In the genomic region with DNA sequence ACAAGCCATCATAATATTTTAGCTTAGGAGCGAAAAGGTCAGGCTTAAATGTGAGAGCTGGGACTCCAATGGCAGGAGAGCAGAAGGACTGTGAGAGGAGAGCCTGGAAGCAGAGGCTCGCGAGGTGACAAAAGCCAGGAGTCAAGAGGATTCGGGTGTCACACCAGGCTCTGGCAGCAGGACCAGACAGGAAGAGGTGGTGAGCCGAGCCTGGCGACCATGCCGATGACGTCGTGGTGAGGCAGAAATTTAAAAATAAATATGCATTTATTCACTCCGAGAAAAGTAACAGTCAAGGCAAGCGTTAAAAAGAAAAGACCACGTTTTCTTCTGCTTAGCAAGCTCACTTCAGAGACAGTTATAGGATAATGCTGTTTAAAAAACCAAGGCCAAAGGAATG, we compare ENCODE assay signal across 24 cellular contexts.
"Had no signal": no experiment of that assay in that cellular context is flagged by ENCODE, and none has a peak within 500 bp of the region (broad histone marks: within the 10 kb centered on the region; RNA-seq: fewer than 3 reads in every experiment).

No MANE protein-coding gene starts in this region.

- ATAC-seq: heart right ventricle; left ventricle myocardium superior; mucosa of descending colon; psoas muscle; right cardiac atrium; stimulated activated effector memory CD8-positive, alpha-beta T cell treated with anti-CD3 and anti-CD28 coated beads, Interleukin-12 subunit alpha, Interleukin-12 subunit beta, amount 100 ng/mL, for 72 hours had no signal

- H3K36me3 ChIP-seq: esophagus muscularis mucosa, heart right ventricle, ovary, sigmoid colon, stomach, thyroid gland had no signal

- H3K4me3 ChIP-seq: dorsolateral prefrontal cortex, esophagus muscularis mucosa, heart right ventricle, lung, mucosa of descending colon, ovary, psoas muscle, sigmoid colon, stomach, thyroid gland had no signal

- H3K9me3 ChIP-seq: psoas muscle, thyroid gland had no signal

- H3K4me1 ChIP-seq: heart right ventricle, psoas muscle, sigmoid colon, stomach, thyroid gland had no signal

- H3K27me3 ChIP-seq: dorsolateral prefrontal cortex, esophagus muscularis mucosa, ovary, sigmoid colon, thyroid gland had no signal

- DNase-seq: dorsolateral prefrontal cortex; effector CD4-positive, alpha-beta T cell; foreskin melanocyte; glutamatergic neuron; heart right ventricle; hypothalamus; left ventricle myocardium superior; mucosa of descending colon; naive B cell; nucleus accumbens; ovary; posterior cingulate gyrus; psoas muscle; right cardiac atrium; sigmoid colon; stimulated activated CD4-positive, alpha-beta T cell treated with anti-CD3 and anti-CD28 coated beads, Interleukin-2, amount 100 ng/mL, for 24 hours; stimulated activated CD4-positive, alpha-beta T cell treated with anti-CD3 and anti-CD28 coated beads, Interleukin-4, amount 100 ng/mL, for 24 hours; stimulated activated naive CD4-positive, alpha-beta T cell treated with Interleukin-2 at 50 U/mL for 16 hours; stomach; thyroid gland had no signal

- H3K27ac ChIP-seq: dorsolateral prefrontal cortex, epithelial cell of prostate, esophagus muscularis mucosa, heart right ventricle, ovary, psoas muscle, sigmoid colon, stomach, thyroid gland had no signal
